ENCODE assay signal across 17 cellular contexts in the genomic region with DNA sequence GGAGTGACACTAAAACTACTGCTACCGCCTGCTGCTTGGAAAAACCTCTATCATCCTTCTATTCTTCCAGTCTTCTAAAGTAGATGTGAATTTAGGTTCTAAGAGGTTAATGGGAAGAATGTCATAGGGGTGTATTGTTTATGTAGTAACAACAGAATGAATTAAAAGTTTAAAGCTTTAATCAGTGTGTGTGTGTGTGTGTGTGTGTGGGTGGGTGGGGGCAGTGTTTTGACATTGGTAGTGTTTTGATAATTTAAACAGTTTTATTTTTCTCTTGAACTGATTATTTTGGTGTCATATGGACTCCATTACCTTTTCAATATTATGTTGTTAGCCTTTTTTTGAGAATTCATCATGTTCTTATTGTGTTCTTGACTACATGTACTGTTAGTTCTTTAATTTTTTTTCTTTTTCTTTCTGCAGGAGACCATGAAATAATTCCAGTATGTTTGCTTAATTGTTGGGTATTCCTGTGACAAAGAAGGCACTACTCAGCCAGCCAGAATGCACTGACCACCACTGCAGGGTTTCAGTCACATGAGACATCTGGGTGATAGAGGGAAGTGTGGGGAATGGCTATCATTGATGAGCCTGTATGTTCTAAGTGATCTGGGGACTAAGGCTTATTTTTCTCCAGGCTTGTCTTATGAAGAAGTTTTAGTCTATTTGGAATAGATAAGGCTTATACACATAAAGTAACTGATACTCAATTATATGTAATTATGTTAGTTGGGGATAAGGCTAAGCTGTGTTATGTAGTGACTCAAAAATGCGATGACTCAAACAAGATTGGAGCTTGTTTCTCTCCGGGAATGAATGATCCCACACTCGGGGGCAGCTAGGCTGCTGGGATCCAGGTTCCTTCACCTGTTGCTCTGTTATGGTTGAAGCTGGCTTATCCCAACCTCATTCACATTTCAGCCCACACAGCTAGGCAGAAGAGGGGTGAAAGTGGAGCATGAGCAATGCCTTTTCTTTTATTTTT. TPM values are rescaled to one million over a fixed set of nuclear protein-coding genes. Genes with fewer than 3 reads are reported as not detected.
DNase-seq lines count a peak whose midpoint lies in the region; ATAC-seq and TF ChIP-seq lines count a peak whose summit lies in the region.
"Had no signal": no experiment of that assay in that cellular context is flagged by ENCODE, and none has a peak within 500 bp of the region (broad histone marks: within the 10 kb centered on the region; RNA-seq: fewer than 3 reads in every experiment).

No MANE protein-coding gene starts in this region.

- H3K9ac ChIP-seq in GM23248 (no peak overlapping the region), fibroblast of lung (ENCODE audit: insufficient read depth, low read length) (no peak overlapping the region)

- TF ChIP-seq CTCF in RWPE2 (IDR thresholded peaks at IDR 0.05; ENCODE audit: poor library complexity, severe bottlenecking) (no peak), fibroblast of lung (conservative IDR thresholded peaks at IDR 0.05 in 1 of 2, IDR thresholded peaks at IDR 0.05 in 1 of 2; ENCODE audit: low read depth in 1 of 2, low read length in 2 of 2) (no peak), upper lobe of right lung (IDR thresholded peaks at IDR 0.05) (no peak)

- H3K9me2 ChIP-seq in GM23248 (ENCODE audit: insufficient read depth) = no peaks in the 10 kb centered on the region

- ATAC-seq in RWPE2 (ENCODE audit: low read depth) (peak; percentile 85), upper lobe of right lung (no peak)
- no peak for ATAC-seq in activated CD4-positive, CD25-positive, alpha-beta regulatory T cell treated with anti-CD3 and anti-CD28 coated beads, Interleukin-2, amount 50 U/mL, for 24 hours
- ATAC-seq: K562 had no signal

- H3K79me2 ChIP-seq in GM23248 (ENCODE audit: insufficient read depth) (no peaks in the 10 kb centered on the region), fibroblast of lung (ENCODE audit: control insufficient read depth, insufficient read depth, low read length) (no peaks in the 10 kb centered on the region)

- H3K4me2 ChIP-seq in GM23248 (ENCODE audit: unreplicated experiment) = no peak overlapping the region
- H3K4me2 ChIP-seq in fibroblast of lung (ENCODE audit: extremely low read depth, insufficient read depth, low read length) = no peak overlapping the region

- in situ Hi-C loops in GM23248 (cut with MboI) = no loop called here

- H3K4me1 ChIP-seq in GM23248 (ENCODE audit: insufficient read depth) (peaks cover 23% of the 10 kb centered on the region), RWPE2 (ENCODE audit: insufficient read depth, poor library complexity, severe bottlenecking) (peaks cover 5% of the 10 kb centered on the region), fibroblast of lung (ENCODE audit: control insufficient read depth, extremely low read depth, insufficient read depth, low read length) (no peaks in the 10 kb centered on the region), upper lobe of right lung (no peaks in the 10 kb centered on the region)

- H3K9me3 ChIP-seq in GM23248 (ENCODE audit: low read depth) = no peaks in the 10 kb centered on the region
- H3K9me3 ChIP-seq in RWPE2 (ENCODE audit: severe bottlenecking) = no peaks in the 10 kb centered on the region
- no peaks in the 10 kb centered on the region for H3K9me3 ChIP-seq in fibroblast of lung (ENCODE audit: control insufficient read depth, insufficient read depth, low read depth, low read length)
- H3K9me3 ChIP-seq in upper lobe of right lung = no peaks in the 10 kb centered on the region

- no peaks in the 10 kb centered on the region for H4K20me1 ChIP-seq in GM23248 (ENCODE audit: insufficient read depth)
- H4K20me1 ChIP-seq in fibroblast of lung (ENCODE audit: control insufficient read depth, extremely low read depth, insufficient read depth, low read length) = no peaks in the 10 kb centered on the region

- intact Hi-C loops in posterior vena cava (cut with DNase I) = no loop called here
- intact Hi-C loops in upper lobe of right lung (cut with DNase I) = no loop called here

- no peak overlapping the region for H3K4me3 ChIP-seq in GM23248
- no peak overlapping the region for H3K4me3 ChIP-seq in RWPE2 (ENCODE audit: severe bottlenecking)
- H3K4me3 ChIP-seq in fibroblast of lung (replicated peaks in 1 of 4; ENCODE audit: control extremely low read depth in 1 of 4, insufficient read depth in 1 of 4, low read depth in 3 of 4, low read length in 4 of 4) = no peak overlapping the region
- H3K4me3 ChIP-seq in upper lobe of right lung = no peak overlapping the region
- H3K4me3 ChIP-seq: K562 had no signal

- peak; percentile 76 for DNase-seq in GM23248
- no peak for DNase-seq in RWPE2 (ENCODE audit: low spot score)
- peak; percentile 34 to 82 for DNase-seq in fibroblast of lung (ENCODE audit: low read depth in 2 of 2)
- DNase-seq in non-pigmented ciliary epithelial cell (ENCODE audit: low read depth) = peak; percentile 45
- DNase-seq in posterior vena cava (ENCODE audit: low spot score) = no peak
- DNase-seq in NCI-H187 treated with DMSO at 0.1 percent for 48 hours (lab: John Stamatoyannopoulos, UW) = no peak
- DNase-seq in upper lobe of right lung = no peak
- DNase-seq: activated CD4-positive, alpha-beta T cell treated with anti-CD3 and anti-CD28 coated beads, Interleukin-2, amount 10 ng/mL, durations not matched to agents 7 days and 5 days; activated T-cell treated with anti-CD3 and anti-CD28 coated beads, Interleukin-2, amount 50 U/mL, for 48 hours; C1 segment of cervical spinal cord; dermis blood vessel endothelial cell; DND-41; NCI-H1436 treated with DMSO at 0.1 percent for 48 hours had no signal

- peak overlapping the region; percentile 40 for H3K27ac ChIP-seq in GM23248
- H3K27ac ChIP-seq in RWPE2 (ENCODE audit: poor library complexity, severe bottlenecking) = no peak overlapping the region
- H3K27ac ChIP-seq in fibroblast of lung (ENCODE audit: insufficient read depth, low read length) = no peak overlapping the region
- no peak overlapping the region for H3K27ac ChIP-seq in upper lobe of right lung

- H3K27me3 ChIP-seq in GM23248 (replicated peaks; ENCODE audit: insufficient read depth) = no peaks in the 10 kb centered on the region
- H3K27me3 ChIP-seq in RWPE2 (ENCODE audit: insufficient read depth, poor library complexity, severe bottlenecking) = no peaks in the 10 kb centered on the region
- no peaks in the 10 kb centered on the region for H3K27me3 ChIP-seq in fibroblast of lung (ENCODE audit: control insufficient read depth, insufficient read depth, low read length)
- no peaks in the 10 kb centered on the region for H3K27me3 ChIP-seq in upper lobe of right lung

- H3K36me3 ChIP-seq in GM23248 (ENCODE audit: low read depth) = no peaks in the 10 kb centered on the region
- H3K36me3 ChIP-seq in RWPE2 (ENCODE audit: low read depth) = no peaks in the 10 kb centered on the region
- H3K36me3 ChIP-seq in fibroblast of lung (ENCODE audit: control insufficient read depth, insufficient read depth, low read length) = no peaks in the 10 kb centered on the region
- no peaks in the 10 kb centered on the region for H3K36me3 ChIP-seq in upper lobe of right lung

- H2AFZ ChIP-seq in GM23248 (peak overlapping the region; percentile 27; the same call in 1 of the 2 replicates), fibroblast of lung (ENCODE audit: low read length) (no peak overlapping the region)

- 29 to 30% methylated on average over 4 of the region's 4 CpGs for WGBS in GM23248 (ENCODE audit: low coverage in 1 of 2, low lambda C conversion rate in 2 of 2, missing lambda C conversion rate in 2 of 2), 2 experiments

- peaks cover 20% of the 10 kb centered on the region for H3F3A ChIP-seq in GM23248 (ENCODE audit: insufficient read depth)

RNA-seq across cellular contexts. Expression of gene ACTBL2, which starts 50.2 kb away (rescaled TPM):
- total RNA-seq in GM23248 (2014; rRNA removed; shearing (Covaris generic)) = 0.11 and 0.76 TPM in 2 replicates
- polyA plus RNA-seq in GM23248 (2016; fragmentation: Nextera tagmentation; extraction: Ambion mirVana) (0.24 and 0.34 TPM in 2 replicates), fibroblast of lung (0.03 and 0.11 TPM in 2 replicates)
- total RNA-seq in fibroblast of lung (under 0.01 TPM in 1 of 2 replicates, not detected in the other), posterior vena cava (not detected), upper lobe of right lung (not detected)
- 0.07 TPM in 1 of 2 replicates, not detected in the other for polyA plus RNA-seq in fibroblast of lung (2012)
- not detected in 2 replicates for polyA minus RNA-seq in fibroblast of lung (ENCODE audit: low replicate concordance)
- total RNA-seq: activated CD4-positive, alpha-beta T cell treated with anti-CD3 and anti-CD28 coated beads, Interleukin-2, amount 10 ng/mL, durations not matched to agents 7 days and 5 days; K562; pulmonary artery endothelial cell; urinary bladder had no signal
- polyA plus RNA-seq: K562, urinary bladder had no signal

Comparison
In these comparisons a context has a peak if more than half of its experiments do, and no peak if none do; other contexts are left out.
1. DNase-seq: peak in GM23248 (single experiment), fibroblast of lung (2 of 2) and non-pigmented ciliary epithelial cell (single experiment); none in RWPE2 (single experiment), posterior vena cava (single experiment), NCI-H187 treated with DMSO at 0.1 percent for 48 hours (single experiment) and upper lobe of right lung (single experiment).